Comparison of ENCODE assay signal across 22 cellular contexts in the genomic region with DNA sequence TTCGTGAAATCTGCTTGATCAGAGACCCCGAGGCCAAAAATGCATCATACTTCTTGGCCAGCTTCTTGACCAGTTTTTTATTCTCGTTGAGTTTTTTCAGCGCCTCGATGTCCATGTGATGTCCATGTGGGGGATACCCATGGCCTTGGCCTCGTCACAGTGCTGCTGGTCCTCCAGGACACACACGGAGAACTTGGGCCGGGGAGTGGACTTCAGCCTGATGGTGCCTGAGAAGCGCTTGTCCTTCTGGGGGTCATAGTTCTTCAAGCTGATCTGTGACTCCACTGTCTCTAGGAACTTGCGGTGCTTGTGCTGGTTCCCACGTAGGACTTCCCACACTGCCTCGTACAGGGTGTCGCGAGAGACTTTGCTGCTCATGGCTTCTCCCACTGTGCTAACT.
"Had no signal": no experiment of that assay in that cellular context is flagged by ENCODE, and none has a peak within 500 bp of the region (broad histone marks: within the 10 kb centered on the region; RNA-seq: fewer than 3 reads in every experiment).

No MANE protein-coding gene starts in this region.

- H3K4me1 ChIP-seq: SJSA1 had no signal

- H3K36me3 ChIP-seq: MG63, SJSA1 had no signal

- FAIRE-seq: RCC 7860 had no signal

- H3K27ac ChIP-seq: SJSA1, SK-N-MC had no signal

- H3K4me3 ChIP-seq: MG63, SJSA1, SK-N-MC had no signal

- H3K9me3 ChIP-seq: MG63, SJSA1 had no signal

- DNase-seq: IMR-90, Karpas-422, KG1, MG63, NCI-H1092, NCI-H1105 treated with DMSO at 0.1 percent for 48 hours, NCI-H1417 treated with DMSO at 0.1 percent for 48 hours, NCI-H146, NCI-H1694 treated with DMSO at 0.1 percent for 48 hours, NCI-H1930, NCI-H2081, NCI-H2107, NCI-H2227 treated with DMSO at 0.1 percent for 48 hours, NCI-H524, NCI-H526 treated with DMSO at 0.1 percent for 48 hours, NCI-H748 treated with DMSO at 0.1 percent for 48 hours, Right ventricle myocardium superior, RPMI8226, SIG-M5 had no signal
